13 cellular contexts compared by ENCODE assay signal in genomic region chr10:84317174-84317573, GRCh38. TPM values are rescaled to one million over a fixed set of nuclear protein-coding genes. Genes with fewer than 3 reads are reported as not detected.
DNase-seq lines count a peak whose midpoint lies in the region; ATAC-seq and TF ChIP-seq lines count a peak whose summit lies in the region.
"Had no signal": no experiment of that assay in that cellular context is flagged by ENCODE, and none has a peak within 500 bp of the region (broad histone marks: within the 10 kb centered on the region; RNA-seq: fewer than 3 reads in every experiment).

No MANE protein-coding gene starts in this region.

- no peaks in the 10 kb centered on the region for H3K36me3 ChIP-seq in left ventricle myocardium inferior

- DNase-seq in left ventricle myocardium inferior (no peak), left cardiac atrium (no peak), iPS-NIHi7 (ENCODE audit: extremely low spot score) (no peak)
- DNase-seq in activated naive CD4-positive, alpha-beta T cell treated with anti-CD3 and anti-CD28 coated beads for 36 hours: no peak
- no peak for DNase-seq in effector CD8-positive, alpha-beta T cell (lab: John Stamatoyannopoulos, UW)
- DNase-seq: activated naive CD4-positive, alpha-beta T cell; CD4-positive, CD25-positive, alpha-beta regulatory T cell; effector CD4-positive, alpha-beta T cell; GM23248 had no signal

- no peak overlapping the region for H3K4me3 ChIP-seq in left ventricle myocardium inferior
- H3K4me3 ChIP-seq: GM23248 had no signal

- H3K36me3 Mint-ChIP-seq in activated naive CD4-positive, alpha-beta T cell treated with anti-CD3 and anti-CD28 coated beads for 36 hours (ENCODE audit: low read depth): no peaks in the 10 kb centered on the region
- H3K36me3 Mint-ChIP-seq: brain; CD4-positive, CD25-positive, alpha-beta regulatory T cell had no signal

- H3K27ac ChIP-seq in left ventricle myocardium inferior (replicated peaks): peak overlapping the region; percentile 30
- H3K27ac ChIP-seq: GM23248 had no signal

- H3K4me1 ChIP-seq in left ventricle myocardium inferior: no peaks in the 10 kb centered on the region

- intact Hi-C loops in left ventricle myocardium inferior (cut with micrococcal nuclease) (no loop called here), left cardiac atrium (cut with DNase I) (no loop called here)
- intact Hi-C loops in activated naive CD4-positive, alpha-beta T cell treated with anti-CD3 and anti-CD28 coated beads for 36 hours (cut with micrococcal nuclease): loop anchor here (1.0 kb wide), 2 partner anchors 8 to 11 kb away; partner anchors contain the start of gene CCSER2

- no peaks in the 10 kb centered on the region for H3K27me3 Mint-ChIP-seq in activated naive CD4-positive, alpha-beta T cell treated with anti-CD3 and anti-CD28 coated beads for 36 hours (ENCODE audit: low read depth)

- H3K9me3 ChIP-seq in left ventricle myocardium inferior (replicated peaks): no peaks in the 10 kb centered on the region

- CTCF ChIA-PET in activated naive CD4-positive, alpha-beta T cell treated with anti-CD3 and anti-CD28 coated beads for 36 hours (lab: Charles Lee): interaction anchor here (0.7 to 1.1 kb wide), 2 partner anchors 35 to 52 kb away, joined by 3 read pairs; no protein-coding TSS in a partner anchor

- no peak overlapping the region for H3K27ac Mint-ChIP-seq in activated naive CD4-positive, alpha-beta T cell treated with anti-CD3 and anti-CD28 coated beads for 36 hours
- H3K27ac Mint-ChIP-seq: brain; CD4-positive, CD25-positive, alpha-beta regulatory T cell had no signal

- no peaks in the 10 kb centered on the region for H3K9me3 Mint-ChIP-seq in activated naive CD4-positive, alpha-beta T cell treated with anti-CD3 and anti-CD28 coated beads for 36 hours
- H3K9me3 Mint-ChIP-seq: brain; CD4-positive, CD25-positive, alpha-beta regulatory T cell had no signal

- no peak overlapping the region for H3K4me3 Mint-ChIP-seq in activated naive CD4-positive, alpha-beta T cell treated with anti-CD3 and anti-CD28 coated beads for 36 hours
- H3K4me3 Mint-ChIP-seq: brain; CD4-positive, CD25-positive, alpha-beta regulatory T cell had no signal

- no peak for TF ChIP-seq CTCF in left ventricle myocardium inferior (IDR thresholded peaks at IDR 0.05; ENCODE audit: borderline replicate concordance)

- no peaks in the 10 kb centered on the region for H3K27me3 ChIP-seq in left ventricle myocardium inferior (ENCODE audit: low read depth)

- ATAC-seq in left cardiac atrium (no peak), HG02623 (IDR thresholded peaks at IDR 0.05; ENCODE audit: unreplicated experiment) (peak; percentile 75), HG03575 (IDR thresholded peaks at IDR 0.05; ENCODE audit: extremely low read depth, insufficient number of reproducible peaks, low FRiP score, unreplicated experiment) (peak; percentile 52), esophagus mucosa (no peak)

- H3K4me1 Mint-ChIP-seq in activated naive CD4-positive, alpha-beta T cell treated with anti-CD3 and anti-CD28 coated beads for 36 hours (ENCODE audit: low read depth): peaks cover 21% of the 10 kb centered on the region
- H3K4me1 Mint-ChIP-seq: brain; CD4-positive, CD25-positive, alpha-beta regulatory T cell had no signal

RNA-seq across cellular contexts. Expression of gene CCSER2, which starts 11.2 kb away (rescaled TPM):
- total RNA-seq in left ventricle myocardium inferior: 175 TPM
- total RNA-seq in left cardiac atrium: 100 to 1,000 TPM; 119 to 131 TPM
- 43.4 TPM for total RNA-seq in esophagus mucosa
- total RNA-seq in activated naive CD4-positive, alpha-beta T cell treated with anti-CD3 and anti-CD28 coated beads for 36 hours: 10 to 100 TPM; 78.0 to 81.8 TPM

Comparison
In these comparisons a context has a peak if more than half of its experiments do, and no peak if none do; other contexts are left out.
1. ATAC-seq: peak in HG02623 (single experiment) and HG03575 (single experiment); none in left cardiac atrium (0 of 2) and esophagus mucosa (single experiment).